In the genomic region with DNA sequence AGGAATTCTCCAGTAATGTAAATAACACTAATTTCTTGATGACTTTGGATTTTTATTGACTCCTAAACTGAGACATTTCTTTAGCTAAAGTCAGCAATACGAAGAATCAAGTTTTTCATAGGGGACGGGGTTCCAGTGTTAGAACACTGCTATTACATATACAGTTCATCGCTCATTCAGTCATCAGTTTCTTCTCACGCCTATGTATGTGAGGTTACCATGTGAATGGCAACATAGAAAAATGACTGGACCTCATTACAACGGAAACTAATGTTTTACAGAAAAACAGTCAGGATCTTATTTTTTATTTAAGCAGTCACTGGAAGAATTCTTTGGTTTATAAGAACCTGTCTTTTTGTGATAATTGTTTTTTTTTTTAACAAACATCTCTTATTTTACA, we compare ENCODE assay signal across 13 cellular contexts. TPM values are rescaled to one million over a fixed set of nuclear protein-coding genes. Genes with fewer than 3 reads are reported as not detected.
DNase-seq lines count a peak whose midpoint lies in the region; ATAC-seq, FAIRE-seq and TF ChIP-seq lines count a peak whose summit lies in the region.
"Had no signal": no experiment of that assay in that cellular context is flagged by ENCODE, and none has a peak within 500 bp of the region (broad histone marks: within the 10 kb centered on the region; RNA-seq: fewer than 3 reads in every experiment).

No MANE protein-coding gene starts in this region.

- no peak for ATAC-seq in left lung
- ATAC-seq in CD8-positive, alpha-beta T cell: no peak
- ATAC-seq in activated CD4-positive, alpha-beta T cell treated with anti-CD3 and anti-CD28 coated beads for 36 hours: no peak
- no peak for ATAC-seq in natural killer cell treated with Interleukin-12 subunit alpha and Interleukin-12 subunit beta and Interleukin-15 and Interleukin-18, amount 100 ng/mL, for 72 hours

- peak overlapping the region; percentile 85 to 96 (median 91) for H3K27ac Mint-ChIP-seq in CD14-positive monocyte
- H3K27ac Mint-ChIP-seq in CD8-positive, alpha-beta T cell: no peak overlapping the region
- H3K27ac Mint-ChIP-seq in activated CD4-positive, alpha-beta T cell treated with anti-CD3 and anti-CD28 coated beads for 36 hours: no peak overlapping the region
- H3K27ac Mint-ChIP-seq in natural killer cell treated with Interleukin-12 subunit alpha and Interleukin-12 subunit beta and Interleukin-15 and Interleukin-18, amount 100 ng/mL, for 72 hours: no peak overlapping the region

- H3K27me3 Mint-ChIP-seq in CD14-positive monocyte (ENCODE audit: low read depth in 3 of 3): no peaks in the 10 kb centered on the region
- no peaks in the 10 kb centered on the region for H3K27me3 Mint-ChIP-seq in CD8-positive, alpha-beta T cell (ENCODE audit: low read depth)
- H3K27me3 Mint-ChIP-seq in activated CD4-positive, alpha-beta T cell treated with anti-CD3 and anti-CD28 coated beads for 36 hours: no peaks in the 10 kb centered on the region
- no peaks in the 10 kb centered on the region for H3K27me3 Mint-ChIP-seq in natural killer cell treated with Interleukin-12 subunit alpha and Interleukin-12 subunit beta and Interleukin-15 and Interleukin-18, amount 100 ng/mL, for 72 hours

- intact Hi-C loops in CD14-positive monocyte (cut with micrococcal nuclease): loop anchor here in 1 of 2 donors (5.0 kb wide), 2 partner anchors 52 to 407 kb away; no protein-coding TSS in a partner anchor
- intact Hi-C loops in left lung (cut with DNase I): no loop called here
- intact Hi-C loops in CD8-positive, alpha-beta T cell (cut with DNase I, micrococcal nuclease): no loop called here
- intact Hi-C loops in activated CD4-positive, alpha-beta T cell treated with anti-CD3 and anti-CD28 coated beads for 36 hours (cut with DNase I, micrococcal nuclease): loop anchor here in 1 of 2 experiments (5.0 kb wide), 1 partner anchor 312 kb away; a partner anchor contains a TSS

- CTCF ChIA-PET in CD8-positive, alpha-beta T cell (lab: Charles Lee): interaction anchor here (1.2 to 1.7 kb wide), 5 partner anchors 21 to 681 kb away, joined by 3 to 9 read pairs (median 4); no protein-coding TSS in a partner anchor
- CTCF ChIA-PET in activated CD4-positive, alpha-beta T cell treated with anti-CD3 and anti-CD28 coated beads for 36 hours (lab: Charles Lee): interaction anchor here (1.2 to 1.9 kb wide), 4 partner anchors 17 to 592 kb away, joined by 4 to 8 read pairs (median 6); no protein-coding TSS in a partner anchor

- 90 to 95% (median 91%) methylated on average over 5 of the region's 5 CpGs for WGBS in small intestine, 3 donors

- FAIRE-seq in TTC549 (lab: Jason Lieb, UNC) (peak; percentile 17), small intestine (lab: Jason Lieb, UNC) (no peak), HTR-8/SVneo (lab: Jason Lieb, UNC) (no peak)

- H3K36me3 Mint-ChIP-seq in CD14-positive monocyte: peaks cover 12 to 32% of the 10 kb centered on the region in 2 donors
- H3K36me3 Mint-ChIP-seq in CD8-positive, alpha-beta T cell: peaks cover 46% of the 10 kb centered on the region
- H3K36me3 Mint-ChIP-seq in activated CD4-positive, alpha-beta T cell treated with anti-CD3 and anti-CD28 coated beads for 36 hours (ENCODE audit: low read depth): peaks cover 21% of the 10 kb centered on the region
- H3K36me3 Mint-ChIP-seq in natural killer cell treated with Interleukin-12 subunit alpha and Interleukin-12 subunit beta and Interleukin-15 and Interleukin-18, amount 100 ng/mL, for 72 hours: peaks cover 9% of the 10 kb centered on the region

- H3K27me3 ChIP-seq in left lung: no peaks in the 10 kb centered on the region
- H3K27me3 ChIP-seq in small intestine (ENCODE audit: control insufficient read depth in 2 of 2, insufficient read depth in 2 of 2, low read length in 2 of 2): no peaks in the 10 kb centered on the region
- H3K27me3 ChIP-seq in CD8-positive, alpha-beta T cell (ENCODE audit: insufficient read depth, low read length): no peaks in the 10 kb centered on the region

- DNase-seq in CD14-positive monocyte (ENCODE audit: low spot score) (no peak), left lung (no peak), small intestine (no peak), HTR-8/SVneo (ENCODE audit: insufficient read length, low spot score) (no peak)
- no peak for DNase-seq in CD8-positive, alpha-beta T cell
- DNase-seq in activated CD4-positive, alpha-beta T cell treated with anti-CD3 and anti-CD28 coated beads for 36 hours: no peak
- no peak for DNase-seq in natural killer cell treated with Interleukin-12 subunit alpha and Interleukin-12 subunit beta and Interleukin-15 and Interleukin-18, amount 100 ng/mL, for 72 hours (ENCODE audit: low spot score)
- DNase-seq: activated effector memory CD4-positive, alpha-beta T cell treated with anti-CD3 and anti-CD28 coated beads, Interleukin-2, amount 50 U/mL, for 16 hours; anterior cingulate cortex; NCI-H2107; NCI-H748 treated with DMSO at 0.1 percent for 48 hours; nephron progenitor cell had no signal

- peaks cover 0 to 8% of the 10 kb centered on the region in 2 donors for H3K36me3 ChIP-seq in left lung
- no peaks in the 10 kb centered on the region for H3K36me3 ChIP-seq in small intestine (ENCODE audit: control insufficient read depth in 2 of 2, insufficient read depth in 2 of 2, low read length in 2 of 2)
- peaks cover 4% of the 10 kb centered on the region for H3K36me3 ChIP-seq in CD8-positive, alpha-beta T cell (ENCODE audit: insufficient read depth, low read length)

- H3K4me1 ChIP-seq in left lung (peaks cover 0 to 39% of the 10 kb centered on the region in 2 donors), small intestine (ENCODE audit: control insufficient read depth in 2 of 2, insufficient read depth in 1 of 2, low read depth in 1 of 2, low read length in 1 of 2) (no peaks in the 10 kb centered on the region)
- no peaks in the 10 kb centered on the region for H3K4me1 ChIP-seq in CD8-positive, alpha-beta T cell (ENCODE audit: insufficient read depth, low read length)

- H3K4me3 ChIP-seq in left lung: no peak overlapping the region
- H3K4me3 ChIP-seq in small intestine (ENCODE audit: low read depth in 1 of 2, low read length in 2 of 2): no peak overlapping the region
- no peak overlapping the region for H3K4me3 ChIP-seq in CD8-positive, alpha-beta T cell (ENCODE audit: low read depth, low read length)

- POLR2A ChIA-PET in CD8-positive, alpha-beta T cell (lab: Charles Lee): interaction anchor here (1.2 kb wide), 1 partner anchor 310 kb away, joined by 4 read pairs; no protein-coding TSS in a partner anchor
- POLR2A ChIA-PET in activated CD4-positive, alpha-beta T cell treated with anti-CD3 and anti-CD28 coated beads for 36 hours (lab: Charles Lee): interaction anchor here (0.6 kb wide), 1 partner anchor 115 kb away, joined by 3 read pairs; no protein-coding TSS in a partner anchor

- H3K27ac ChIP-seq in left lung (peak overlapping the region; percentile 67 to 73), small intestine (ENCODE audit: low read depth in 1 of 2, low read length in 1 of 2) (peak overlapping the region; percentile 46 to 66)
- no peak overlapping the region for H3K27ac ChIP-seq in CD8-positive, alpha-beta T cell (ENCODE audit: low read depth, low read length)

- TF ChIP-seq CTCF in CD14-positive monocyte (IDR thresholded peaks at IDR 0.05) (no peak), left lung (IDR thresholded peaks at IDR 0.05) (no peak)
- TF ChIP-seq CTCF in CD8-positive, alpha-beta T cell (IDR thresholded peaks at IDR 0.05): no peak

- H3K4me3 Mint-ChIP-seq in CD14-positive monocyte: no peak overlapping the region
- H3K4me3 Mint-ChIP-seq in CD8-positive, alpha-beta T cell: no peak overlapping the region
- no peak overlapping the region for H3K4me3 Mint-ChIP-seq in activated CD4-positive, alpha-beta T cell treated with anti-CD3 and anti-CD28 coated beads for 36 hours
- H3K4me3 Mint-ChIP-seq in natural killer cell treated with Interleukin-12 subunit alpha and Interleukin-12 subunit beta and Interleukin-15 and Interleukin-18, amount 100 ng/mL, for 72 hours: no peak overlapping the region
- H3K4me3 Mint-ChIP-seq: nephron progenitor cell had no signal

- no peaks in the 10 kb centered on the region for H3K9me3 Mint-ChIP-seq in CD14-positive monocyte
- no peaks in the 10 kb centered on the region for H3K9me3 Mint-ChIP-seq in CD8-positive, alpha-beta T cell
- H3K9me3 Mint-ChIP-seq in activated CD4-positive, alpha-beta T cell treated with anti-CD3 and anti-CD28 coated beads for 36 hours (ENCODE audit: low read depth): no peaks in the 10 kb centered on the region
- H3K9me3 Mint-ChIP-seq in natural killer cell treated with Interleukin-12 subunit alpha and Interleukin-12 subunit beta and Interleukin-15 and Interleukin-18, amount 100 ng/mL, for 72 hours: no peaks in the 10 kb centered on the region

- peaks cover 41% of the 10 kb centered on the region for H3K4me1 Mint-ChIP-seq in CD14-positive monocyte
- peaks cover 22% of the 10 kb centered on the region for H3K4me1 Mint-ChIP-seq in CD8-positive, alpha-beta T cell (ENCODE audit: low read depth)
- H3K4me1 Mint-ChIP-seq in activated CD4-positive, alpha-beta T cell treated with anti-CD3 and anti-CD28 coated beads for 36 hours: peaks cover 21% of the 10 kb centered on the region
- peaks cover 0 to 9% of the 10 kb centered on the region in 2 donors for H3K4me1 Mint-ChIP-seq in natural killer cell treated with Interleukin-12 subunit alpha and Interleukin-12 subunit beta and Interleukin-15 and Interleukin-18, amount 100 ng/mL, for 72 hours (ENCODE audit: low read depth in 2 of 2)
- H3K4me1 Mint-ChIP-seq: nephron progenitor cell had no signal

- H3K9me3 ChIP-seq in left lung (no peaks in the 10 kb centered on the region), small intestine (ENCODE audit: control insufficient read depth, low read depth) (no peaks in the 10 kb centered on the region)
- H3K9me3 ChIP-seq in CD8-positive, alpha-beta T cell (ENCODE audit: low read length): no peaks in the 10 kb centered on the region

RNA-seq across cellular contexts. Expression of a gene that starts 56.4 kb away (rescaled TPM):
- polyA plus RNA-seq in CD14-positive monocyte: 1 to 10 TPM; 7.3 to 9.7 TPM
- 10 to 100 TPM; 32.9 to 37.8 TPM for total RNA-seq in left lung
- polyA plus RNA-seq in small intestine: 10 to 100 TPM in 2 of 3 donors, 1 to 10 TPM in 1; 6.3 to 13.5 (median 12.6) TPM
- 10 to 100 TPM; 28.5 to 28.6 TPM for total RNA-seq in CD8-positive, alpha-beta T cell
- total RNA-seq in activated CD4-positive, alpha-beta T cell treated with anti-CD3 and anti-CD28 coated beads for 36 hours: 10 to 100 TPM; 32.5 to 36.6 TPM
- 10 to 100 TPM; 23.7 to 69.5 TPM for total RNA-seq in natural killer cell treated with Interleukin-12 subunit alpha and Interleukin-12 subunit beta and Interleukin-15 and Interleukin-18, amount 100 ng/mL, for 72 hours

Comparison
In these comparisons a context has a peak if more than half of its experiments do, and no peak if none do; other contexts are left out.
1. H3K27ac Mint-ChIP-seq: peak in CD14-positive monocyte (7 of 7); none in CD8-positive, alpha-beta T cell (single experiment), activated CD4-positive, alpha-beta T cell treated with anti-CD3 and anti-CD28 coated beads for 36 hours (single experiment) and natural killer cell treated with Interleukin-12 subunit alpha and Interleukin-12 subunit beta and Interleukin-15 and Interleukin-18, amount 100 ng/mL, for 72 hours (0 of 2).